In the genomic region with DNA sequence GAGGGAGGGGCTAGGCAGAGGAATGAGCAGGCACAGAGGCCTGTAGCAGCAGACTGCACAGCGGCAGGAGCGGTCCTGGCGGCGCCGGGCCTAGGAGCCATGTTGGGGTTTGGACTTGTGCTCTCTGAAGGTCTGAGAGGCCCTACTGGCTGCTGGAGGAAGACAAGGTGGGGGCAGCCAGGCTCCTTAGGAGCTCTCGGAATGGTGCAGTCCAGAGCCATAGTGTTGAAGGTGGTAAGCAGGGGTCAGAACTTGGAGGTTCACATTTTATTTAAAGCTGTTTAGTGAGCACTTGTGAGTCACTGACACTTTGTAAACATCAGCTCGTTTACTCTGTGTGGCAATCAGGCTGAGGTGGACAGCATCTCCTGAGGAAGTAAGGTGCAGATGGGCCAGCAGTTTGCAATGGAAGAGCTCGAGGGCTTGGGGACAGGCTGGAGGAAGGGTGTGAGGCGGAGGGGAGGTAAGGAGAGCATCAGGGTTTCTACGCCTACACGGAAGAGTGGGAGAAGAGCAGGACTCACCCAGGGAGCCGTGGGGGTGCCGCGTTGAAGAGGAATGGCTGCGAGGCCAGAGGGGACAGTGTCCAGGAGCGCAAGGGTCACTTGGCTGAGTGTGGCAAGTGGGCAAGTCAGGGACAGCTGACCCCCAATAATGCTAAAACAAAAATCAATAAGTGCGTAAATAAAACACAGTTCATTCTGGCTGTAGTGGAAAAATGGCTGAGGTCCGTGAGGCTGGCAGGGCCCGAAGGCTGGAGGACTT, we compare ENCODE assay signal across 1 cellular context.
TF ChIP-seq lines count a peak whose summit lies in the region.

No MANE protein-coding gene starts in this region.

TF ChIP-seq in K562, 482 proteins besides CTCF, POLR2A, EP300 and RAD21 (continued from another document and continues in another):
- TF ChIP-seq, protein P1, sequence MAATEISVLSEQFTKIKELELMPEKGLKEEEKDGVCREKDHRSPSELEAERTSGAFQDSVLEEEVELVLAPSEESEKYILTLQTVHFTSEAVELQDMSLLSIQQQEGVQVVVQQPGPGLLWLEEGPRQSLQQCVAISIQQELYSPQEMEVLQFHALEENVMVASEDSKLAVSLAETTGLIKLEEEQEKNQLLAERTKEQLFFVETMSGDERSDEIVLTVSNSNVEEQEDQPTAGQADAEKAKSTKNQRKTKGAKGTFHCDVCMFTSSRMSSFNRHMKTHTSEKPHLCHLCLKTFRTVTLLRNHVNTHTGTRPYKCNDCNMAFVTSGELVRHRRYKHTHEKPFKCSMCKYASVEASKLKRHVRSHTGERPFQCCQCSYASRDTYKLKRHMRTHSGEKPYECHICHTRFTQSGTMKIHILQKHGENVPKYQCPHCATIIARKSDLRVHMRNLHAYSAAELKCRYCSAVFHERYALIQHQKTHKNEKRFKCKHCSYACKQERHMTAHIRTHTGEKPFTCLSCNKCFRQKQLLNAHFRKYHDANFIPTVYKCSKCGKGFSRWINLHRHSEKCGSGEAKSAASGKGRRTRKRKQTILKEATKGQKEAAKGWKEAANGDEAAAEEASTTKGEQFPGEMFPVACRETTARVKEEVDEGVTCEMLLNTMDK (IDR thresholded peaks at IDR 0.05; ENCODE audit: borderline replicate concordance, insufficient read depth, low read depth, low read length, poor library complexity, severe bottlenecking) = no peak
- no peak for TF ChIP-seq ZNF408 (CRISPR knock-in tag; IDR thresholded peaks at IDR 0.05; ENCODE audit: low read depth)
- TF ChIP-seq HDGF (IDR thresholded peaks at IDR 0.05) = peak; percentile 25; the same call in 1 of the 2 replicates
- no peak for TF ChIP-seq MAFK (IDR thresholded peaks at IDR 0.05; ENCODE audit: low read length)
- TF ChIP-seq MECOM (CRISPR knock-in tag; IDR thresholded peaks at IDR 0.05) = no peak
- TF ChIP-seq FOXA1 (IDR thresholded peaks at IDR 0.05; ENCODE audit: borderline replicate concordance) = peak; percentile 65; the same call in 1 of the 2 replicates
- TF ChIP-seq DDX20 (tag; IDR thresholded peaks at IDR 0.05; ENCODE audit: low read depth) = no peak
- TF ChIP-seq PHF21A (IDR thresholded peaks at IDR 0.05; ENCODE audit: borderline replicate concordance, low read depth) = no peak
- peak; percentile 80; the same call in 1 of the 2 replicates for TF ChIP-seq ZKSCAN1 (IDR thresholded peaks at IDR 0.05; ENCODE audit: low read depth, low read length)
- no peak for TF ChIP-seq SPI1 (IDR thresholded peaks at IDR 0.05; ENCODE audit: borderline replicate concordance, low read depth, low read length)
- peak; percentile 43; the same call in 1 of the 2 replicates for TF ChIP-seq EGR1 (conservative IDR thresholded peaks at IDR 0.05)
- TF ChIP-seq STAT5A (IDR thresholded peaks at IDR 0.05; ENCODE audit: borderline replicate concordance, low read length) = no peak
- no peak for TF ChIP-seq ETS2 (tag; IDR thresholded peaks at IDR 0.05; ENCODE audit: borderline replicate concordance, poor library complexity, severe bottlenecking)
- TF ChIP-seq, protein P2, sequence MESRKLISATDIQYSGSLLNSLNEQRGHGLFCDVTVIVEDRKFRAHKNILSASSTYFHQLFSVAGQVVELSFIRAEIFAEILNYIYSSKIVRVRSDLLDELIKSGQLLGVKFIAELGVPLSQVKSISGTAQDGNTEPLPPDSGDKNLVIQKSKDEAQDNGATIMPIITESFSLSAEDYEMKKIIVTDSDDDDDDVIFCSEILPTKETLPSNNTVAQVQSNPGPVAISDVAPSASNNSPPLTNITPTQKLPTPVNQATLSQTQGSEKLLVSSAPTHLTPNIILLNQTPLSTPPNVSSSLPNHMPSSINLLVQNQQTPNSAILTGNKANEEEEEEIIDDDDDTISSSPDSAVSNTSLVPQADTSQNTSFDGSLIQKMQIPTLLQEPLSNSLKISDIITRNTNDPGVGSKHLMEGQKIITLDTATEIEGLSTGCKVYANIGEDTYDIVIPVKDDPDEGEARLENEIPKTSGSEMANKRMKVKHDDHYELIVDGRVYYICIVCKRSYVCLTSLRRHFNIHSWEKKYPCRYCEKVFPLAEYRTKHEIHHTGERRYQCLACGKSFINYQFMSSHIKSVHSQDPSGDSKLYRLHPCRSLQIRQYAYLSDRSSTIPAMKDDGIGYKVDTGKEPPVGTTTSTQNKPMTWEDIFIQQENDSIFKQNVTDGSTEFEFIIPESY (CRISPR knock-in tag; IDR thresholded peaks at IDR 0.05) = peak; percentile 96
- TF ChIP-seq, protein P3, sequence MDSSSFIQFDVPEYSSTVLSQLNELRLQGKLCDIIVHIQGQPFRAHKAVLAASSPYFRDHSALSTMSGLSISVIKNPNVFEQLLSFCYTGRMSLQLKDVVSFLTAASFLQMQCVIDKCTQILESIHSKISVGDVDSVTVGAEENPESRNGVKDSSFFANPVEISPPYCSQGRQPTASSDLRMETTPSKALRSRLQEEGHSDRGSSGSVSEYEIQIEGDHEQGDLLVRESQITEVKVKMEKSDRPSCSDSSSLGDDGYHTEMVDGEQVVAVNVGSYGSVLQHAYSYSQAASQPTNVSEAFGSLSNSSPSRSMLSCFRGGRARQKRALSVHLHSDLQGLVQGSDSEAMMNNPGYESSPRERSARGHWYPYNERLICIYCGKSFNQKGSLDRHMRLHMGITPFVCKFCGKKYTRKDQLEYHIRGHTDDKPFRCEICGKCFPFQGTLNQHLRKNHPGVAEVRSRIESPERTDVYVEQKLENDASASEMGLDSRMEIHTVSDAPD (CRISPR knock-in tag; IDR thresholded peaks at IDR 0.05) = no peak
- TF ChIP-seq GABPB2 (CRISPR knock-in tag; conservative IDR thresholded peaks at IDR 0.05) = no peak
- TF ChIP-seq ZNF583 (CRISPR knock-in tag; IDR thresholded peaks at IDR 0.05) = no peak
- TF ChIP-seq SMARCE1 (IDR thresholded peaks at IDR 0.05) = peak; percentile 76; the same call in 1 of the 2 replicates
- TF ChIP-seq RBM34 (IDR thresholded peaks at IDR 0.05; ENCODE audit: borderline replicate concordance, insufficient read depth, low read length) = no peak
- no peak for TF ChIP-seq POU5F1 (IDR thresholded peaks at IDR 0.05; ENCODE audit: borderline replicate concordance, low read depth, low read length, partially characterized antibody)
- peak in 1 of 2 experiments; percentile 57; a peak in 2 of 4 replicates for TF ChIP-seq FOXK2 (conservative IDR thresholded peaks at IDR 0.05 in 1 of 2, IDR thresholded peaks at IDR 0.05 in 1 of 2; ENCODE audit: low read depth in 2 of 2)
- 0 out of 2 replicates have a peak, but pooled peaks have one; percentile 21 for TF ChIP-seq THRB (CRISPR knock-in tag; conservative IDR thresholded peaks at IDR 0.05)
- peak; percentile 36; the same call in 1 of the 2 replicates for TF ChIP-seq ARID1B (IDR thresholded peaks at IDR 0.05)
- 0 out of 2 replicates have a peak, but pooled peaks have one; percentile 34 for TF ChIP-seq ZNF707 (CRISPR knock-in tag; conservative IDR thresholded peaks at IDR 0.05)
- TF ChIP-seq CEBPG (CRISPR knock-in tag; IDR thresholded peaks at IDR 0.05) = peak; percentile 63
- TF ChIP-seq CEBPG (tag; conservative IDR thresholded peaks at IDR 0.05 in 1 of 2, IDR thresholded peaks at IDR 0.05 in 1 of 2) = peak in 1 of 2 experiments; percentile 60; a peak in 2 of 4 replicates
- peak in 1 of 2 experiments; percentile 8; a peak in 1 of 4 replicates for TF ChIP-seq SIX5 (IDR thresholded peaks at IDR 0.05; ENCODE audit: borderline replicate concordance in 1 of 2, insufficient read depth in 1 of 2, low read depth in 1 of 2, low read length in 2 of 2)
- TF ChIP-seq CTBP1 (IDR thresholded peaks at IDR 0.05; ENCODE audit: borderline replicate concordance) = 0 out of 2 replicates have a peak, but pooled peaks have one; percentile 31
- TF ChIP-seq OTX1 (CRISPR knock-in tag; IDR thresholded peaks at IDR 0.05) = 0 out of 2 replicates have a peak, but pooled peaks have one; percentile 76
- TF ChIP-seq POLR2G (IDR thresholded peaks at IDR 0.05; ENCODE audit: low read depth, low read length) = peak; percentile 37; the same call in 1 of the 2 replicates
- 0 out of 2 replicates have a peak, but pooled peaks have one; percentile 28 for TF ChIP-seq FOSL1 (tag; conservative IDR thresholded peaks at IDR 0.05)
- TF ChIP-seq, protein P4, sequence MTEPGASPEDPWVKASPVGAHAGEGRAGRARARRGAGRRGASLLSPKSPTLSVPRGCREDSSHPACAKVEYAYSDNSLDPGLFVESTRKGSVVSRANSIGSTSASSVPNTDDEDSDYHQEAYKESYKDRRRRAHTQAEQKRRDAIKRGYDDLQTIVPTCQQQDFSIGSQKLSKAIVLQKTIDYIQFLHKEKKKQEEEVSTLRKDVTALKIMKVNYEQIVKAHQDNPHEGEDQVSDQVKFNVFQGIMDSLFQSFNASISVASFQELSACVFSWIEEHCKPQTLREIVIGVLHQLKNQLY (CRISPR knock-in tag; conservative IDR thresholded peaks at IDR 0.05) = no peak
- TF ChIP-seq, protein P5, sequence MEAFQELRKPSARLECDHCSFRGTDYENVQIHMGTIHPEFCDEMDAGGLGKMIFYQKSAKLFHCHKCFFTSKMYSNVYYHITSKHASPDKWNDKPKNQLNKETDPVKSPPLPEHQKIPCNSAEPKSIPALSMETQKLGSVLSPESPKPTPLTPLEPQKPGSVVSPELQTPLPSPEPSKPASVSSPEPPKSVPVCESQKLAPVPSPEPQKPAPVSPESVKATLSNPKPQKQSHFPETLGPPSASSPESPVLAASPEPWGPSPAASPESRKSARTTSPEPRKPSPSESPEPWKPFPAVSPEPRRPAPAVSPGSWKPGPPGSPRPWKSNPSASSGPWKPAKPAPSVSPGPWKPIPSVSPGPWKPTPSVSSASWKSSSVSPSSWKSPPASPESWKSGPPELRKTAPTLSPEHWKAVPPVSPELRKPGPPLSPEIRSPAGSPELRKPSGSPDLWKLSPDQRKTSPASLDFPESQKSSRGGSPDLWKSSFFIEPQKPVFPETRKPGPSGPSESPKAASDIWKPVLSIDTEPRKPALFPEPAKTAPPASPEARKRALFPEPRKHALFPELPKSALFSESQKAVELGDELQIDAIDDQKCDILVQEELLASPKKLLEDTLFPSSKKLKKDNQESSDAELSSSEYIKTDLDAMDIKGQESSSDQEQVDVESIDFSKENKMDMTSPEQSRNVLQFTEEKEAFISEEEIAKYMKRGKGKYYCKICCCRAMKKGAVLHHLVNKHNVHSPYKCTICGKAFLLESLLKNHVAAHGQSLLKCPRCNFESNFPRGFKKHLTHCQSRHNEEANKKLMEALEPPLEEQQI (IDR thresholded peaks at IDR 0.05) = no peak
- TF ChIP-seq ZFX (CRISPR knock-in tag; IDR thresholded peaks at IDR 0.05) = peak; percentile 9; the same call in 1 of the 2 replicates
- no peak for TF ChIP-seq RBM25 (IDR thresholded peaks at IDR 0.05; ENCODE audit: low read depth, low read length, severe bottlenecking)
- TF ChIP-seq ZNF133 (CRISPR knock-in tag; IDR thresholded peaks at IDR 0.05) = no peak
- TF ChIP-seq ZNF511 (CRISPR knock-in tag; IDR thresholded peaks at IDR 0.05) = 0 out of 2 replicates have a peak, but pooled peaks have one; percentile 22
- peak; percentile 65; the same call in 1 of the 2 replicates for TF ChIP-seq HDAC6 (IDR thresholded peaks at IDR 0.05; ENCODE audit: low read depth, low read length)
- 0 out of 2 replicates have a peak, but pooled peaks have one; percentile 22 for TF ChIP-seq ETS1 (conservative IDR thresholded peaks at IDR 0.05; ENCODE audit: control insufficient read depth, low read depth, low read length)
- TF ChIP-seq ELF4 (CRISPR knock-in tag; IDR thresholded peaks at IDR 0.05) = 0 out of 2 replicates have a peak, but pooled peaks have one; percentile 64
- TF ChIP-seq ZNF143 (CRISPR knock-in tag; IDR thresholded peaks at IDR 0.05) = peak; percentile 12; the same call in 1 of the 2 replicates
- TF ChIP-seq CEBPB (tag; IDR thresholded peaks at IDR 0.05) = peak; percentile 71; the same call in 1 of the 2 replicates
- no peak for TF ChIP-seq SMAD3 (CRISPR knock-in tag; conservative IDR thresholded peaks at IDR 0.05)
- no peak for TF ChIP-seq ZFP30 (CRISPR knock-in tag; IDR thresholded peaks at IDR 0.05; ENCODE audit: borderline replicate concordance)
